18 cellular contexts compared by ENCODE assay signal in genomic region chr6:113733386-113733785, GRCh38.
DNase-seq lines count a peak whose midpoint lies in the region; ATAC-seq and TF ChIP-seq lines count a peak whose summit lies in the region.
"Had no signal": no experiment of that assay in that cellular context is flagged by ENCODE, and none has a peak within 500 bp of the region (broad histone marks: within the 10 kb centered on the region; RNA-seq: fewer than 3 reads in every experiment).

No MANE protein-coding gene starts in this region.

- H3K27ac Mint-ChIP-seq in endodermal cell, result no peak overlapping the region
- H3K27ac Mint-ChIP-seq in nephron, result peak overlapping the region; percentile 88 to 96 (median 95)
- H3K27ac Mint-ChIP-seq in CD4-positive, alpha-beta memory T cell, result no peak overlapping the region
- no peak overlapping the region for H3K27ac Mint-ChIP-seq in stimulated activated effector memory CD8-positive, alpha-beta T cell treated with anti-CD3 and anti-CD28 coated beads, Interleukin-12 subunit alpha, Interleukin-12 subunit beta, amount 100 ng/mL, for 72 hours
- H3K27ac Mint-ChIP-seq: B cell had no signal

- 91 to 100% methylated on average over 2 of the region's 3 CpGs for WGBS in endodermal cell (ENCODE audit: insufficient coverage in 1 of 2, insufficient read length in 1 of 2), 2 experiments
- 80 to 85% methylated on average over 3 of the region's 3 CpGs for WGBS in sigmoid colon, 2 donors
- WGBS in body of pancreas, 2 donors, result 67% methylated on average over 3 of the region's 3 CpGs

- ATAC-seq in body of pancreas, result no peak
- no peak for ATAC-seq in stimulated activated effector memory CD8-positive, alpha-beta T cell treated with anti-CD3 and anti-CD28 coated beads, Interleukin-12 subunit alpha, Interleukin-12 subunit beta, amount 100 ng/mL, for 72 hours
- ATAC-seq: GM12878 had no signal

- TF ChIP-seq CTCF in endodermal cell (conservative IDR thresholded peaks at IDR 0.05) (no peak), nephron (IDR thresholded peaks at IDR 0.05; ENCODE audit: unreplicated experiment in 3 of 3) (no peak), sigmoid colon (IDR thresholded peaks at IDR 0.05) (no peak), body of pancreas (IDR thresholded peaks at IDR 0.05) (no peak)

- no peaks in the 10 kb centered on the region for H3K36me3 ChIP-seq in endodermal cell (ENCODE audit: control insufficient read depth, insufficient read depth, low read length)
- no peaks in the 10 kb centered on the region for H3K36me3 ChIP-seq in sigmoid colon
- H3K36me3 ChIP-seq in CD4-positive, alpha-beta memory T cell (ENCODE audit: insufficient read depth, low read length), result no peaks in the 10 kb centered on the region
- H3K36me3 ChIP-seq in body of pancreas (replicated peaks in 1 of 2; ENCODE audit: insufficient read depth in 1 of 2, low read depth in 2 of 2), result no peaks in the 10 kb centered on the region

- H3K36me3 Mint-ChIP-seq in endodermal cell (ENCODE audit: low read depth), result no peaks in the 10 kb centered on the region
- no peaks in the 10 kb centered on the region for H3K36me3 Mint-ChIP-seq in nephron (ENCODE audit: low read depth)
- no peaks in the 10 kb centered on the region for H3K36me3 Mint-ChIP-seq in CD4-positive, alpha-beta memory T cell
- no peaks in the 10 kb centered on the region for H3K36me3 Mint-ChIP-seq in stimulated activated effector memory CD8-positive, alpha-beta T cell treated with anti-CD3 and anti-CD28 coated beads, Interleukin-12 subunit alpha, Interleukin-12 subunit beta, amount 100 ng/mL, for 72 hours

- H3K27ac ChIP-seq in endodermal cell (ENCODE audit: low read depth, low read length), result peak overlapping the region; percentile 96
- peak overlapping the region in 3 of 4 donors; percentile 42 to 49 (median 45) for H3K27ac ChIP-seq in sigmoid colon
- no peak overlapping the region for H3K27ac ChIP-seq in CD4-positive, alpha-beta memory T cell (ENCODE audit: low read depth, low read length)
- H3K27ac ChIP-seq in body of pancreas, result no peak overlapping the region

- H3K4me1 ChIP-seq in endodermal cell (ENCODE audit: control insufficient read depth, insufficient read depth, low read length), result no peaks in the 10 kb centered on the region
- peaks cover 0 to 18% (median 7%) of the 10 kb centered on the region in 4 donors for H3K4me1 ChIP-seq in sigmoid colon
- H3K4me1 ChIP-seq in CD4-positive, alpha-beta memory T cell (ENCODE audit: insufficient read depth, low read length), result no peaks in the 10 kb centered on the region
- H3K4me1 ChIP-seq in body of pancreas, result peaks cover 28% of the 10 kb centered on the region

- H3K4me3 Mint-ChIP-seq in endodermal cell (no peak overlapping the region), nephron (peak overlapping the region in 2 of 3 experiments; percentile 28 to 35)
- H3K4me3 Mint-ChIP-seq in CD4-positive, alpha-beta memory T cell, result no peak overlapping the region
- H3K4me3 Mint-ChIP-seq in stimulated activated effector memory CD8-positive, alpha-beta T cell treated with anti-CD3 and anti-CD28 coated beads, Interleukin-12 subunit alpha, Interleukin-12 subunit beta, amount 100 ng/mL, for 72 hours, result no peak overlapping the region
- H3K4me3 Mint-ChIP-seq: B cell had no signal

- intact Hi-C loops in sigmoid colon (cut with DNase I) (no loop called here), body of pancreas (cut with DNase I) (no loop called here)
- intact Hi-C loops in CD4-positive, alpha-beta memory T cell (cut with micrococcal nuclease), result no loop called here

- no peaks in the 10 kb centered on the region for H3K9me3 ChIP-seq in endodermal cell (ENCODE audit: control insufficient read depth, low read length)
- H3K9me3 ChIP-seq in sigmoid colon, result no peaks in the 10 kb centered on the region
- no peaks in the 10 kb centered on the region for H3K9me3 ChIP-seq in CD4-positive, alpha-beta memory T cell (ENCODE audit: control insufficient read depth in 1 of 2, low read length in 2 of 2)
- no peaks in the 10 kb centered on the region for H3K9me3 ChIP-seq in body of pancreas

- CTCF ChIA-PET in CD4-positive, alpha-beta memory T cell (lab: Charles Lee; ENCODE audit: partially characterized antibody), result no interaction called here

- no peak overlapping the region for H3K9ac ChIP-seq in endodermal cell (ENCODE audit: extremely low read depth, low read length, poor library complexity, severe bottlenecking)

- peaks cover 8% of the 10 kb centered on the region for H3K4me1 Mint-ChIP-seq in endodermal cell
- peaks cover 37% of the 10 kb centered on the region for H3K4me1 Mint-ChIP-seq in nephron
- no peaks in the 10 kb centered on the region for H3K4me1 Mint-ChIP-seq in CD4-positive, alpha-beta memory T cell
- no peaks in the 10 kb centered on the region for H3K4me1 Mint-ChIP-seq in stimulated activated effector memory CD8-positive, alpha-beta T cell treated with anti-CD3 and anti-CD28 coated beads, Interleukin-12 subunit alpha, Interleukin-12 subunit beta, amount 100 ng/mL, for 72 hours

- no peak for TF ChIP-seq EP300 in sigmoid colon (IDR thresholded peaks at IDR 0.05)

- DNase-seq in NCI-H2171 treated with DMSO at 0.1 percent for 48 hours (lab: John Stamatoyannopoulos, UW) (peak; percentile 28), NCI-H2171 (lab: John Stamatoyannopoulos, UW) (no peak), endodermal cell (no peak), sigmoid colon (no peak), body of pancreas (no peak)
- DNase-seq in CD4-positive, alpha-beta memory T cell, result no peak
- no peak for DNase-seq in stimulated activated effector memory CD8-positive, alpha-beta T cell treated with anti-CD3 and anti-CD28 coated beads, Interleukin-12 subunit alpha, Interleukin-12 subunit beta, amount 100 ng/mL, for 72 hours (ENCODE audit: low spot score in 2 of 2)
- DNase-seq: 8988T, COR-L47, H7, KBM-7, NCI-H1105, NCI-H2081, NCI-H510A, OCI-M1 had no signal

- H3K27me3 Mint-ChIP-seq in endodermal cell (ENCODE audit: insufficient read depth) (peaks cover 6% of the 10 kb centered on the region), nephron (ENCODE audit: low read depth) (no peaks in the 10 kb centered on the region)
- H3K27me3 Mint-ChIP-seq in CD4-positive, alpha-beta memory T cell, result peaks cover 1% of the 10 kb centered on the region in 2 donors
- H3K27me3 Mint-ChIP-seq: B cell had no signal

- H3K27me3 ChIP-seq in endodermal cell (ENCODE audit: control insufficient read depth, insufficient read depth, low read length, poor library complexity, severe bottlenecking), result no peaks in the 10 kb centered on the region
- no peaks in the 10 kb centered on the region for H3K27me3 ChIP-seq in sigmoid colon
- H3K27me3 ChIP-seq in CD4-positive, alpha-beta memory T cell (ENCODE audit: insufficient read depth, low read length), result no peaks in the 10 kb centered on the region
- no peaks in the 10 kb centered on the region for H3K27me3 ChIP-seq in body of pancreas

- POLR2A ChIA-PET in CD4-positive, alpha-beta memory T cell (lab: Charles Lee; ENCODE audit: partially characterized antibody), result no interaction called here

- TF ChIP-seq POLR2A in sigmoid colon (IDR thresholded peaks at IDR 0.05) (no peak), body of pancreas (IDR thresholded peaks at IDR 0.05) (no peak)

- H3K9me3 Mint-ChIP-seq in endodermal cell, result no peaks in the 10 kb centered on the region
- no peaks in the 10 kb centered on the region for H3K9me3 Mint-ChIP-seq in nephron
- H3K9me3 Mint-ChIP-seq in CD4-positive, alpha-beta memory T cell, result peaks cover 0 to 2% (median 0%) of the 10 kb centered on the region in 8 donors
- peaks cover 5% of the 10 kb centered on the region for H3K9me3 Mint-ChIP-seq in stimulated activated effector memory CD8-positive, alpha-beta T cell treated with anti-CD3 and anti-CD28 coated beads, Interleukin-12 subunit alpha, Interleukin-12 subunit beta, amount 100 ng/mL, for 72 hours

- H3K4me3 ChIP-seq in endodermal cell (ENCODE audit: low read length) (no peak overlapping the region), sigmoid colon (no peak overlapping the region), body of pancreas (no peak overlapping the region)
- H3K4me3 ChIP-seq in CD4-positive, alpha-beta memory T cell (ENCODE audit: low read length in 2 of 2), result no peak overlapping the region
- H3K4me3 ChIP-seq: GM12878 had no signal

Comparison
In these comparisons a context has a peak if more than half of its experiments do, and no peak if none do; other contexts are left out.
1. H3K27ac ChIP-seq: peak in endodermal cell (single experiment) and sigmoid colon (3 of 4); none in CD4-positive, alpha-beta memory T cell (single experiment) and body of pancreas (0 of 4).
2. H3K27ac Mint-ChIP-seq: peak in nephron (3 of 3); none in endodermal cell (single experiment), CD4-positive, alpha-beta memory T cell (0 of 7) and stimulated activated effector memory CD8-positive, alpha-beta T cell treated with anti-CD3 and anti-CD28 coated beads, Interleukin-12 subunit alpha, Interleukin-12 subunit beta, amount 100 ng/mL, for 72 hours (single experiment).
3. H3K4me3 Mint-ChIP-seq: peak in nephron (2 of 3); none in endodermal cell (single experiment), CD4-positive, alpha-beta memory T cell (0 of 8) and stimulated activated effector memory CD8-positive, alpha-beta T cell treated with anti-CD3 and anti-CD28 coated beads, Interleukin-12 subunit alpha, Interleukin-12 subunit beta, amount 100 ng/mL, for 72 hours (single experiment).